In the genomic region with DNA sequence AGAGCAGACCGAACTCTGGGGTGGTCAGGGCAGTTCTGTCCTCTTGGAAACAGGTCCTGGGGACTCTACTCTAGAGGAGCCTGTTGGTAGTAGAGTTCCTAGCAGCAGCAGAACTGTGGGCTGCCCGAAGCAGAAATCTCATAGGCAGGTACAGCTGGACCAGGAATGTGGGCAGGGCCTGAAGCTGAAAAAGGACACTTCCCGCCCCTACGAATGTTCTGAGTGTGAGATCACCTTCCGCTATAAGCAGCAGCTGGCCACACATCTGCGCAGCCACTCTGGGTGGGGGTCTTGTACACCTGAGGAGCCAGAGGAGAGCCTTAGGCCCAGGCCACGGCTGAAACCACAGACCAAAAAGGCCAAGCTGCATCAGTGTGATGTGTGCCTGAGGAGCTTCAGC, we compare ENCODE assay signal across 21 cellular contexts.
"Had no signal": no experiment of that assay in that cellular context is flagged by ENCODE, and none has a peak within 500 bp of the region (broad histone marks: within the 10 kb centered on the region; RNA-seq: fewer than 3 reads in every experiment).

No MANE protein-coding gene starts in this region.

- H3K27ac Mint-ChIP-seq: natural killer cell; stimulated activated naive B cell treated with anti-CD40 and anti-IgM and Interleukin-4, amounts not matched to agents 10 μg/mL and 1 μg/mL and 100 μg/mL, for 72 hours; stimulated activated naive CD8-positive, alpha-beta T cell treated with anti-CD3 and anti-CD28 coated beads, Interleukin-15, amount 100 ng/mL, for 72 hours had no signal

- H3K4me3 Mint-ChIP-seq: natural killer cell; neural crest cell; stimulated activated naive B cell treated with anti-CD40 and anti-IgM and Interleukin-4, amounts not matched to agents 10 μg/mL and 1 μg/mL and 100 μg/mL, for 72 hours; stimulated activated naive CD8-positive, alpha-beta T cell treated with anti-CD3 and anti-CD28 coated beads, Interleukin-15, amount 100 ng/mL, for 72 hours had no signal

- H3K9me3 Mint-ChIP-seq: natural killer cell; neural crest cell; stimulated activated naive B cell treated with anti-CD40 and anti-IgM and Interleukin-4, amounts not matched to agents 10 μg/mL and 1 μg/mL and 100 μg/mL, for 72 hours; stimulated activated naive CD8-positive, alpha-beta T cell treated with anti-CD3 and anti-CD28 coated beads, Interleukin-15, amount 100 ng/mL, for 72 hours had no signal

- H3K9me3 ChIP-seq: heart left ventricle, pancreas, prostate gland, right lobe of liver, spleen, testis, tibial nerve had no signal

- DNase-seq: cortex of kidney; dorsolateral prefrontal cortex; effector CD8-positive, alpha-beta T cell; heart left ventricle; hippocampal formation; mammary epithelial cell; natural killer cell; retina; right lobe of liver; spleen; stimulated activated CD4-positive, alpha-beta T cell treated with anti-CD3 and anti-CD28 coated beads, Interleukin-15, amount 100 ng/mL, for 24 hours; stimulated activated CD4-positive, alpha-beta T cell treated with anti-CD3 and anti-CD28 coated beads, Interleukin-1b, Interleukin-23, amount 100 ng/mL, for 48 hours; stimulated activated CD4-positive, alpha-beta T cell treated with anti-CD3 and anti-CD28 coated beads, Interleukin-4, amount 100 ng/mL, for 24 hours; stimulated activated naive B cell treated with anti-CD40 and anti-IgM and Interleukin-4, amounts not matched to agents 10 μg/mL and 1 μg/mL and 100 μg/mL, for 72 hours; stimulated activated naive CD8-positive, alpha-beta T cell treated with anti-CD3 and anti-CD28 coated beads, Interleukin-15, amount 100 ng/mL, for 72 hours; testis had no signal

- H3K27me3 Mint-ChIP-seq: stimulated activated naive B cell treated with anti-CD40 and anti-IgM and Interleukin-4, amounts not matched to agents 10 μg/mL and 1 μg/mL and 100 μg/mL, for 72 hours; stimulated activated naive CD8-positive, alpha-beta T cell treated with anti-CD3 and anti-CD28 coated beads, Interleukin-15, amount 100 ng/mL, for 72 hours had no signal

- H3K4me1 ChIP-seq: heart left ventricle, pancreas, prostate gland, right lobe of liver, testis, tibial nerve had no signal

- H3K27ac ChIP-seq: dorsolateral prefrontal cortex, heart left ventricle, pancreas, prostate gland, right lobe of liver, spleen, testis, tibial nerve had no signal

- ATAC-seq: heart left ventricle; left lobe of liver; natural killer cell; pancreas; stimulated activated naive B cell treated with anti-CD40 and anti-IgM and Interleukin-4, amounts not matched to agents 10 μg/mL and 1 μg/mL and 100 μg/mL, for 72 hours; stimulated activated naive CD8-positive, alpha-beta T cell treated with anti-CD3 and anti-CD28 coated beads, Interleukin-15, amount 100 ng/mL, for 72 hours had no signal

- H3K4me3 ChIP-seq: dorsolateral prefrontal cortex, heart left ventricle, pancreas, prostate gland, right lobe of liver, spleen, testis, tibial nerve had no signal

- H3K4me1 Mint-ChIP-seq: neural crest cell had no signal

- H3K27me3 ChIP-seq: dorsolateral prefrontal cortex, heart left ventricle, pancreas, right lobe of liver, spleen, testis, tibial nerve had no signal

- H3K36me3 Mint-ChIP-seq: natural killer cell had no signal
